Comparison of ENCODE assay signal across 15 cellular contexts in the genomic region with DNA sequence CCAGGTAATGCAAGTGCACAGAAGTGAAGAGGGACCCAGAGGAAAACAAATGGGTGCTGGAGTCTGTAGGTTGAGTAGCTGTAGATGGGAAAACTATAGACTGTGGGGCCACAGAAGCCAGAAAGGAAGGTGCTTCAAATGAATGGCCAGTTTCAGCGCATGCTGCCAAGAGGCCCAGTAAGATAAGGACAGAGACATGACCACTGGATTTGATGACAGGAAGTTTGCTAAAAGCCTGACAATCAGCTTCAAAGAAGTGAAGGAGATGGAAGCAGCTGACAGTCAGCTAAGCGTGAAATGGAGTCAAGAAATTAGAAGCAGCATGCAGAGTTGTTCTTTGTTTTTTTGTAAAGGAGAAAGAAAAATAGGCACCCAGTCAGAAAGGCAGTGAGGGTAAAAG.
"Had no signal": no experiment of that assay in that cellular context is flagged by ENCODE, and none has a peak within 500 bp of the region (broad histone marks: within the 10 kb centered on the region; RNA-seq: fewer than 3 reads in every experiment).

No MANE protein-coding gene starts in this region.

- H3K9me3 ChIP-seq: testis, upper lobe of left lung had no signal

- ATAC-seq: activated CD8-positive, alpha-beta T cell treated with anti-CD3 and anti-CD28 coated beads for 36 hours; activated T-cell treated with anti-CD3 and anti-CD28 coated beads, Interleukin-2, amount 50 U/mL, for 4 hours; foreskin keratinocyte; sciatic nerve; stimulated activated naive CD8-positive, alpha-beta T cell treated with anti-CD3 and anti-CD28 coated beads, Interleukin-15, amount 100 ng/mL, for 72 hours had no signal

- H3K4me3 ChIP-seq: testis, upper lobe of left lung had no signal

- DNase-seq: activated CD4-positive, alpha-beta T cell treated with anti-CD3 and anti-CD28 coated beads for 4 hours; activated CD8-positive, alpha-beta T cell treated with anti-CD3 and anti-CD28 coated beads for 36 hours; activated effector memory CD4-positive, alpha-beta T cell treated with anti-CD3 and anti-CD28 coated beads, Interleukin-2, amount 50 U/mL, for 16 hours; activated naive CD8-positive, alpha-beta T cell treated with anti-CD3 and anti-CD28 coated beads, Interleukin-2, amount 10 ng/mL, durations not matched to agents 7 days and 5 days; activated T-cell treated with anti-CD3 and anti-CD28 coated beads, Interleukin-2, amount 50 U/mL, for 4 hours; brain microvascular endothelial cell; cerebellar nuclear complex; effector memory CD4-positive, alpha-beta T cell; foreskin keratinocyte; head of caudate nucleus; stimulated activated naive CD8-positive, alpha-beta T cell treated with anti-CD3 and anti-CD28 coated beads, Interleukin-15, amount 100 ng/mL, for 72 hours; T1000; testis; upper lobe of left lung had no signal

- H3K27me3 ChIP-seq: brain microvascular endothelial cell, foreskin keratinocyte, testis, upper lobe of left lung had no signal

- H3K27ac ChIP-seq: brain microvascular endothelial cell, foreskin keratinocyte, testis, upper lobe of left lung had no signal

- H3K4me1 ChIP-seq: foreskin keratinocyte, testis, upper lobe of left lung had no signal

- H3K36me3 ChIP-seq: brain microvascular endothelial cell had no signal
